ENCODE assay signal across 20 cellular contexts in the genomic region with DNA sequence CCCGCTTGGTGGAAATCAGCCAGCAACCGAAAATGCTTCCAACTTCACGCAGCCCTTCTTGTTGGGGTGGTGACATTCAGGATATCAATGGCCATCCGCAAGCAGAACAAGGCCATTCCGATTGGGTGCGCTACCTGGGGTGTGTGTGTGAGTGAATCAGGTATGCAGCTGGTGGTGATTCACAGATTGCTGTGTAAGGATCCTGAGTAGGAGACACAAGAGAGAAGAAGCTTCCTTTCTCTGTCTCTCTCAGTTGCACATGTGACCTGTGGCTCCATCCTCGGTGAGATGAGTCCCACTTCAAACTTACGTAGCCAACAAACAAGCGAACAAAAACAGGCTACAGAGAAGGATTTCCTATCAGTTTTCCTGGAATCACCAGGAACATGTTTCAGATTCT. TPM values are rescaled to one million over a fixed set of nuclear protein-coding genes. Genes with fewer than 3 reads are reported as not detected.
A peak's percentile ranks its signal among the peaks of the same experiment; 100 is the strongest.
DNase-seq lines count a peak whose midpoint lies in the region; ATAC-seq and TF ChIP-seq lines count a peak whose summit lies in the region.
"Had no signal": no experiment of that assay in that cellular context is flagged by ENCODE, and none has a peak within 500 bp of the region (broad histone marks: within the 10 kb centered on the region; RNA-seq: fewer than 3 reads in every experiment).

No MANE protein-coding gene starts in this region.

- H3K4me1 ChIP-seq in H9 (ENCODE audit: insufficient read depth, low read length) (no peaks in the 10 kb centered on the region), HAP-1 (peaks cover 2% of the 10 kb centered on the region; the same call in 1 of the 2 replicates)

- no peak for ATAC-seq in stimulated activated effector memory CD8-positive, alpha-beta T cell treated with anti-CD3 and anti-CD28 coated beads, Interleukin-12 subunit alpha, Interleukin-12 subunit beta, amount 100 ng/mL, for 72 hours
- ATAC-seq in HG02981 (IDR thresholded peaks at IDR 0.05; ENCODE audit: unreplicated experiment) (no peak), HG03378 (IDR thresholded peaks at IDR 0.05; ENCODE audit: unreplicated experiment) (no peak)
- ATAC-seq: activated naive CD4-positive, alpha-beta T cell treated with anti-CD3 and anti-CD28 coated beads, Interleukin-2, amount 50 U/mL, for 72 hours; Right ventricle myocardium inferior had no signal

- H2BK5ac ChIP-seq in H9 (ENCODE audit: insufficient read length, low read length), result no peak overlapping the region

- no peak overlapping the region for H3K4me3 Mint-ChIP-seq in H9
- no peak overlapping the region for H3K4me3 Mint-ChIP-seq in stimulated activated effector memory CD8-positive, alpha-beta T cell treated with anti-CD3 and anti-CD28 coated beads, Interleukin-12 subunit alpha, Interleukin-12 subunit beta, amount 100 ng/mL, for 72 hours
- H3K4me3 Mint-ChIP-seq: activated T-helper 1 cell treated with anti-CD3 and anti-CD28 coated beads, Interleukin-12 subunit alpha, Interleukin-12 subunit beta, Interleukin-2, Interleukin-4 antibody, amounts not matched to agents 30 ng/mL and 10 ng/mL and 1 ng/mL, durations not matched to agents 14 hours and 24 hours and 36 hours; CD4-positive, alpha-beta memory T cell; IgD-negative memory B cell had no signal

- H3K9me3 Mint-ChIP-seq in H9, result no peaks in the 10 kb centered on the region
- no peaks in the 10 kb centered on the region for H3K9me3 Mint-ChIP-seq in stimulated activated effector memory CD8-positive, alpha-beta T cell treated with anti-CD3 and anti-CD28 coated beads, Interleukin-12 subunit alpha, Interleukin-12 subunit beta, amount 100 ng/mL, for 72 hours
- H3K9me3 Mint-ChIP-seq: activated naive CD4-positive, alpha-beta T cell treated with anti-CD3 and anti-CD28 coated beads, Interleukin-2, amount 50 U/mL, for 72 hours; activated T-helper 1 cell treated with anti-CD3 and anti-CD28 coated beads, Interleukin-12 subunit alpha, Interleukin-12 subunit beta, Interleukin-2, Interleukin-4 antibody, amounts not matched to agents 30 ng/mL and 10 ng/mL and 1 ng/mL, durations not matched to agents 14 hours and 24 hours and 36 hours; CD4-positive, alpha-beta memory T cell; IgD-negative memory B cell had no signal

- H3K23ac ChIP-seq in H9 (ENCODE audit: insufficient read length, low read depth, low read length), result no peak overlapping the region

- H3T11ph ChIP-seq in H9 (ENCODE audit: low read length), result no peak overlapping the region

- peaks cover 0 to 12% (median 2%) of the 10 kb centered on the region in 3 experiments; a peak in 3 of 7 replicates for H3K36me3 Mint-ChIP-seq in H9 (ENCODE audit: insufficient read depth in 1 of 3, low read depth in 3 of 3)
- no peaks in the 10 kb centered on the region for H3K36me3 Mint-ChIP-seq in stimulated activated effector memory CD8-positive, alpha-beta T cell treated with anti-CD3 and anti-CD28 coated beads, Interleukin-12 subunit alpha, Interleukin-12 subunit beta, amount 100 ng/mL, for 72 hours
- H3K36me3 Mint-ChIP-seq: activated naive CD4-positive, alpha-beta T cell treated with anti-CD3 and anti-CD28 coated beads, Interleukin-2, amount 50 U/mL, for 72 hours; CD4-positive, alpha-beta memory T cell had no signal

- peak overlapping the region in 2 of 3 experiments; percentile 11 to 34; a peak in 3 of 7 replicates for H3K27ac Mint-ChIP-seq in H9
- H3K27ac Mint-ChIP-seq in stimulated activated effector memory CD8-positive, alpha-beta T cell treated with anti-CD3 and anti-CD28 coated beads, Interleukin-12 subunit alpha, Interleukin-12 subunit beta, amount 100 ng/mL, for 72 hours, result peak overlapping the region; percentile 10
- H3K27ac Mint-ChIP-seq: activated T-helper 1 cell treated with anti-CD3 and anti-CD28 coated beads, Interleukin-12 subunit alpha, Interleukin-12 subunit beta, Interleukin-2, Interleukin-4 antibody, amounts not matched to agents 30 ng/mL and 10 ng/mL and 1 ng/mL, durations not matched to agents 14 hours and 24 hours and 36 hours had no signal

- H4K5ac ChIP-seq in H9 (ENCODE audit: insufficient read length, low read depth, low read length), result no peak overlapping the region

- no peak for DNase-seq in H9
- DNase-seq in amniotic epithelial cell (ENCODE audit: low read depth), result peak; percentile 81
- DNase-seq in islet precursor cell, result peak; percentile 66
- DNase-seq in stimulated activated effector memory CD8-positive, alpha-beta T cell treated with anti-CD3 and anti-CD28 coated beads, Interleukin-12 subunit alpha, Interleukin-12 subunit beta, amount 100 ng/mL, for 72 hours (ENCODE audit: low spot score in 2 of 2), result no peak
- no peak for DNase-seq in NK-92 treated with Interleukin-12 subunit alpha and Interleukin-12 subunit beta, amount 100 ng/mL, for 24 hours (lab: John Stamatoyannopoulos, UW)
- DNase-seq in HAP-1 (ENCODE audit: low spot score in 2 of 2), result no peak
- DNase-seq: activated CD4-positive, alpha-beta T cell treated with anti-CD3 and anti-CD28 coated beads for 48 hours; CD4-positive, alpha-beta memory T cell; H7; head of caudate nucleus; NCI-H2171 treated with DMSO at 0.1 percent for 48 hours; occipital lobe had no signal

- no peak overlapping the region for H2AK5ac ChIP-seq in H9 (ENCODE audit: insufficient read length, low read length)

- no peak overlapping the region for H4K8ac ChIP-seq in H9 (replicated peaks; ENCODE audit: insufficient read length, low read depth, low read length)

- no peak overlapping the region for H2BK20ac ChIP-seq in H9 (ENCODE audit: low read depth, low read length, poor library complexity, severe bottlenecking)

- peaks cover under 1% of the 10 kb centered on the region; the same call in 1 of the 2 replicates for H3K36me3 ChIP-seq in HAP-1 (replicated peaks)
- H3K36me3 ChIP-seq: colonic mucosa, MG63 had no signal

- H3K9me3 ChIP-seq in H9 (ENCODE audit: control insufficient read depth, low read depth, low read length), result no peaks in the 10 kb centered on the region
- no peaks in the 10 kb centered on the region for H3K9me3 ChIP-seq in HAP-1
- H3K9me3 ChIP-seq: colonic mucosa, MG63 had no signal

- no peak overlapping the region for H3K18ac ChIP-seq in H9 (ENCODE audit: insufficient read length, low read depth, low read length)

- H3K79me2 ChIP-seq in H9 (ENCODE audit: insufficient read depth, low read length), result no peaks in the 10 kb centered on the region

- H3K4me3 ChIP-seq in HAP-1, result no peak overlapping the region
- H3K4me3 ChIP-seq: colonic mucosa, MG63 had no signal

- H2BK12ac ChIP-seq in H9 (ENCODE audit: insufficient read length, low read depth, low read length), result no peak overlapping the region

- H3K4me1 Mint-ChIP-seq in H9, result peaks cover 25 to 36% of the 10 kb centered on the region in 2 experiments
- H3K4me1 Mint-ChIP-seq in stimulated activated effector memory CD8-positive, alpha-beta T cell treated with anti-CD3 and anti-CD28 coated beads, Interleukin-12 subunit alpha, Interleukin-12 subunit beta, amount 100 ng/mL, for 72 hours, result no peaks in the 10 kb centered on the region
- H3K4me1 Mint-ChIP-seq: IgD-negative memory B cell had no signal

- H3K14ac ChIP-seq in H9 (ENCODE audit: insufficient read depth, low read length), result no peak overlapping the region

- H3K79me1 ChIP-seq in H9 (ENCODE audit: insufficient read depth, low read depth, low read length, poor library complexity, severe bottlenecking), result no peaks in the 10 kb centered on the region

- H2BK120ac ChIP-seq in H9 (ENCODE audit: low read depth, low read length, poor library complexity, severe bottlenecking), result no peak overlapping the region

- no CpG with 5 or more reads among the region's 9 CpGs for WGBS in H9 (ENCODE audit: extremely low coverage, insufficient read length, low lambda C conversion rate)

- peaks cover 1% of the 10 kb centered on the region; the same call in 1 of the 2 replicates for H3K27me3 Mint-ChIP-seq in H9 (ENCODE audit: low read depth)
- H3K27me3 Mint-ChIP-seq: CD4-positive, alpha-beta memory T cell had no signal

- H3K4me2 ChIP-seq in H9 (ENCODE audit: insufficient read depth, insufficient read length, low read length), result no peak overlapping the region

- no peak overlapping the region for H2BK15ac ChIP-seq in H9 (ENCODE audit: low read depth, low read length)

- H3K56ac ChIP-seq in H9 (ENCODE audit: insufficient read length, low read depth, low read length), result no peak overlapping the region

- no peak overlapping the region for H4K91ac ChIP-seq in H9 (ENCODE audit: insufficient read length, low read depth, low read length)

- H3K27me3 ChIP-seq in H9 (ENCODE audit: insufficient read depth, low read length), result no peaks in the 10 kb centered on the region
- no peaks in the 10 kb centered on the region for H3K27me3 ChIP-seq in HAP-1 (ENCODE audit: low read depth)
- H3K27me3 ChIP-seq: colonic mucosa, MG63 had no signal

- H3K27ac ChIP-seq in H9 (ENCODE audit: insufficient read length, low read depth, low read length), result no peak overlapping the region

- no peak for TF ChIP-seq CTCF in H9 (conservative IDR thresholded peaks at IDR 0.05)

- H3K23me2 ChIP-seq in H9 (ENCODE audit: insufficient read length, low read depth, low read length, poor library complexity, severe bottlenecking), result no peaks in the 10 kb centered on the region

- in situ Hi-C loops in HAP-1 (cut with MboI; ENCODE audit: low sequenced_read_pairs), result no loop called here

- H2AFZ ChIP-seq in H9 (ENCODE audit: low read length), result no peak overlapping the region

- no peak overlapping the region for H3K9ac ChIP-seq in H9 (ENCODE audit: extremely low read depth, insufficient read length, low read length)

- no peaks in the 10 kb centered on the region for H4K20me1 ChIP-seq in H9 (ENCODE audit: control insufficient read depth, insufficient read depth, insufficient read length)

- no peak overlapping the region for H3K4ac ChIP-seq in H9 (ENCODE audit: low read depth, low read length)

RNA-seq across cellular contexts. Expression of a gene that starts 9.6 kb away (rescaled TPM):
- 51.7 and 58.5 TPM in 2 replicates for total RNA-seq in H9 (2021)

RNA-seq across cellular contexts. Expression of a gene that starts 34.8 kb away (rescaled TPM):
- 230 and 236 TPM in 2 replicates for total RNA-seq in H9 (2021)

Comparison
In these comparisons a context has a peak if more than half of its experiments do, and no peak if none do; other contexts are left out.
1. DNase-seq: peak in amniotic epithelial cell (single experiment) and islet precursor cell (single experiment); none in H9 (single experiment), stimulated activated effector memory CD8-positive, alpha-beta T cell treated with anti-CD3 and anti-CD28 coated beads, Interleukin-12 subunit alpha, Interleukin-12 subunit beta, amount 100 ng/mL, for 72 hours (0 of 2), NK-92 treated with Interleukin-12 subunit alpha and Interleukin-12 subunit beta, amount 100 ng/mL, for 24 hours (single experiment) and HAP-1 (0 of 2).